ENCODE assay signal across 9 cellular contexts in genomic region chr16:66881014-66881417, GRCh38. TPM values are rescaled to one million over a fixed set of nuclear protein-coding genes. Genes with fewer than 3 reads are reported as not detected.
DNase-seq lines count a peak whose midpoint lies in the region; ATAC-seq, FAIRE-seq and TF ChIP-seq lines count a peak whose summit lies in the region.
"Had no signal": no experiment of that assay in that cellular context is flagged by ENCODE, and none has a peak within 500 bp of the region (broad histone marks: within the 10 kb centered on the region; RNA-seq: fewer than 3 reads in every experiment).

No MANE protein-coding gene starts in this region.

- no peak overlapping the region for H3K14ac ChIP-seq in H9 (ENCODE audit: insufficient read depth, low read length)

- H3K9ac ChIP-seq in H9 (ENCODE audit: extremely low read depth, insufficient read length, low read length), result peak overlapping the region; percentile 59

- no peak overlapping the region for H3K18ac ChIP-seq in H9 (ENCODE audit: insufficient read length, low read depth, low read length)

- no peak overlapping the region for H3T11ph ChIP-seq in H9 (ENCODE audit: low read length)

- H2BK15ac ChIP-seq in H9 (ENCODE audit: low read depth, low read length), result no peak overlapping the region

- no peak overlapping the region for H2BK20ac ChIP-seq in H9 (ENCODE audit: low read depth, low read length, poor library complexity, severe bottlenecking)

- H3K79me1 ChIP-seq in H9 (ENCODE audit: insufficient read depth, low read depth, low read length, poor library complexity, severe bottlenecking), result peaks cover 2% of the 10 kb centered on the region

- H4K20me1 ChIP-seq in H9 (ENCODE audit: control insufficient read depth, insufficient read depth, insufficient read length), result no peaks in the 10 kb centered on the region

- no peak overlapping the region for H3K27ac ChIP-seq in H9 (ENCODE audit: insufficient read length, low read depth, low read length)
- peak overlapping the region; percentile 33 for H3K27ac ChIP-seq in foreskin keratinocyte
- peak overlapping the region; percentile 53 to 57 for H3K27ac ChIP-seq in prostate gland
- H3K27ac ChIP-seq: epithelial cell of prostate had no signal

- no peak overlapping the region for H4K91ac ChIP-seq in H9 (ENCODE audit: insufficient read length, low read depth, low read length)

- no peak overlapping the region for H2AFZ ChIP-seq in H9 (ENCODE audit: low read length)

- peaks cover 5% of the 10 kb centered on the region; the same call in 1 of the 2 replicates for H3K79me2 ChIP-seq in H9 (ENCODE audit: insufficient read depth, low read length)

- no peak overlapping the region for H4K8ac ChIP-seq in H9 (replicated peaks; ENCODE audit: insufficient read length, low read depth, low read length)

- no peaks in the 10 kb centered on the region; the same call in 1 of the 2 replicates for H3K4me1 ChIP-seq in H9 (ENCODE audit: insufficient read depth, low read length)
- no peaks in the 10 kb centered on the region for H3K4me1 ChIP-seq in foreskin keratinocyte
- H3K4me1 ChIP-seq in prostate gland (replicated peaks), result no peaks in the 10 kb centered on the region

- WGBS in H9 (ENCODE audit: extremely low coverage, insufficient read length, low lambda C conversion rate), result no CpG with 5 or more reads among the region's 23 CpGs
- 2% methylated on average over 23 of the region's 23 CpGs for WGBS in prostate gland

- H4K5ac ChIP-seq in H9 (ENCODE audit: insufficient read length, low read depth, low read length), result no peak overlapping the region

- peak; percentile 15 for ATAC-seq in foreskin keratinocyte

- H3K9me3 Mint-ChIP-seq in H9, result no peaks in the 10 kb centered on the region; a peak in 1 of 5 replicates
- peaks cover 4% of the 10 kb centered on the region for H3K9me3 Mint-ChIP-seq in T-helper 2 cell treated with Interferon-gamma antibody and Interleukin-4, amounts not matched to agents 5 μg/mL and 100 μg/mL, for 36 hours

- peaks cover 0 to 5% of the 10 kb centered on the region in 2 donors for H3K36me3 ChIP-seq in prostate gland

- peak overlapping the region; percentile 70 for H3K4me2 ChIP-seq in H9 (ENCODE audit: insufficient read depth, insufficient read length, low read length)

- H3K4me1 Mint-ChIP-seq in H9, result peaks cover 10 to 13% of the 10 kb centered on the region in 2 experiments
- peaks cover 45% of the 10 kb centered on the region for H3K4me1 Mint-ChIP-seq in T-helper 2 cell treated with Interferon-gamma antibody and Interleukin-4, amounts not matched to agents 5 μg/mL and 100 μg/mL, for 36 hours (ENCODE audit: low read depth)

- peaks cover 6% of the 10 kb centered on the region for H3K23me2 ChIP-seq in H9 (ENCODE audit: insufficient read length, low read depth, low read length, poor library complexity, severe bottlenecking)

- peak overlapping the region; percentile 94 to 96 for H3K4me3 Mint-ChIP-seq in H9
- peak overlapping the region; percentile 79 for H3K4me3 Mint-ChIP-seq in T-helper 2 cell treated with Interferon-gamma antibody and Interleukin-4, amounts not matched to agents 5 μg/mL and 100 μg/mL, for 36 hours

- H3K36me3 Mint-ChIP-seq in H9 (ENCODE audit: insufficient read depth in 1 of 3, low read depth in 3 of 3), result peaks cover 12 to 20% (median 19%) of the 10 kb centered on the region in 3 experiments; a peak in 6 of 7 replicates
- H3K36me3 Mint-ChIP-seq in T-helper 2 cell treated with Interferon-gamma antibody and Interleukin-4, amounts not matched to agents 5 μg/mL and 100 μg/mL, for 36 hours (ENCODE audit: low read depth), result peaks cover 15% of the 10 kb centered on the region

- no peak for FAIRE-seq in HTR-8/SVneo (lab: Jason Lieb, UNC)

- H2BK12ac ChIP-seq in H9 (ENCODE audit: insufficient read length, low read depth, low read length), result no peak overlapping the region

- H3K27me3 ChIP-seq in H9 (ENCODE audit: insufficient read depth, low read length), result no peaks in the 10 kb centered on the region; the same call in 1 of the 2 replicates
- no peaks in the 10 kb centered on the region for H3K27me3 ChIP-seq in foreskin keratinocyte
- no peaks in the 10 kb centered on the region for H3K27me3 ChIP-seq in prostate gland (replicated peaks; ENCODE audit: insufficient read depth)

- H3K4me3 ChIP-seq in prostate gland, result peak overlapping the region; percentile 79 to 80

- no peak overlapping the region for H3K27ac Mint-ChIP-seq in H9
- peak overlapping the region; percentile 36 for H3K27ac Mint-ChIP-seq in T-helper 2 cell treated with Interferon-gamma antibody and Interleukin-4, amounts not matched to agents 5 μg/mL and 100 μg/mL, for 36 hours

- H3K23ac ChIP-seq in H9 (ENCODE audit: insufficient read length, low read depth, low read length), result no peak overlapping the region

- H2BK120ac ChIP-seq in H9 (ENCODE audit: low read depth, low read length, poor library complexity, severe bottlenecking), result no peak overlapping the region

- in situ Hi-C loops in ACHN (cut with HindIII; ENCODE audit: low pct_ligation_motif_present, low pct_unique_long_range_greater_than_20kb, low sequenced_read_pairs), result no loop called here

- no peak for TF ChIP-seq POLR2A in prostate gland (IDR thresholded peaks at IDR 0.05)

- no peak overlapping the region for H2AK5ac ChIP-seq in H9 (ENCODE audit: insufficient read length, low read length)

- no peak overlapping the region for H2BK5ac ChIP-seq in H9 (ENCODE audit: insufficient read length, low read length)

- no peak for TF ChIP-seq CTCF in H9 (conservative IDR thresholded peaks at IDR 0.05)
- TF ChIP-seq CTCF in foreskin keratinocyte (conservative IDR thresholded peaks at IDR 0.05), result no peak
- TF ChIP-seq CTCF in prostate gland (IDR thresholded peaks at IDR 0.05), result no peak

- DNase-seq in ACHN (peak; percentile 38), H9 (no peak), foreskin keratinocyte (no peak), prostate gland (ENCODE audit: low spot score) (no peak), DMS114 treated with DMSO at 0.1 percent for 48 hours (lab: John Stamatoyannopoulos, UW; ENCODE audit: unreplicated experiment) (no peak), HTR-8/SVneo (ENCODE audit: insufficient read length, low spot score) (no peak), Ammon's horn (ENCODE audit: low spot score) (no peak)
- peak; percentile 25 for DNase-seq in T-helper 2 cell treated with Interferon-gamma antibody and Interleukin-4, amounts not matched to agents 5 μg/mL and 100 μg/mL, for 36 hours (ENCODE audit: low spot score)

- H3K9me3 ChIP-seq in H9 (ENCODE audit: control insufficient read depth, low read depth, low read length) (no peaks in the 10 kb centered on the region), prostate gland (no peaks in the 10 kb centered on the region)

- no peak overlapping the region for H3K4ac ChIP-seq in H9 (ENCODE audit: low read depth, low read length)

- no peak overlapping the region for H3K56ac ChIP-seq in H9 (ENCODE audit: insufficient read length, low read depth, low read length)

- intact Hi-C loops in prostate gland (cut with DNase I), result no loop called here

- H3K27me3 Mint-ChIP-seq in H9 (ENCODE audit: low read depth), result peaks cover 12% of the 10 kb centered on the region
- no peaks in the 10 kb centered on the region for H3K27me3 Mint-ChIP-seq in T-helper 2 cell treated with Interferon-gamma antibody and Interleukin-4, amounts not matched to agents 5 μg/mL and 100 μg/mL, for 36 hours (ENCODE audit: low read depth)

RNA-seq across cellular contexts. Expression of gene PDP2, which starts 0.7 kb away (rescaled TPM):
- total RNA-seq in H9 (2021), result 22.0 and 23.1 TPM in 2 replicates
- 14.4 and 19.6 TPM in 2 replicates for total RNA-seq in foreskin keratinocyte
- polyA plus RNA-seq in foreskin keratinocyte, result 2.8 and 4.4 TPM in 2 replicates
- total RNA-seq in prostate gland, result 10 to 100 TPM in 1 of 2 donors, 1 to 10 TPM in 1; 9.2 to 21.9 TPM

RNA-seq across cellular contexts. Expression of gene CA7, which starts 36.8 kb away (rescaled TPM):
- 0.55 and 0.81 TPM in 2 replicates for total RNA-seq in H9 (2021)
- not detected in 2 replicates for total RNA-seq in foreskin keratinocyte
- not detected in 2 replicates for polyA plus RNA-seq in foreskin keratinocyte
- total RNA-seq in prostate gland, result 1 to 10 TPM in 1 of 2 donors, not detected in 1; 1.9 TPM

RNA-seq across cellular contexts. Expression of gene CDH16, which starts 37.7 kb away (rescaled TPM):
- total RNA-seq in H9 (2021) (not detected in 2 replicates), foreskin keratinocyte (0.07 TPM in 1 of 2 replicates, not detected in the other), prostate gland (not detected)
- polyA plus RNA-seq in foreskin keratinocyte, result 0.02 TPM in 1 of 2 replicates, not detected in the other

RNA-seq across cellular contexts. Expression of gene RRAD, which starts 44.3 kb away (rescaled TPM):
- total RNA-seq in H9 (2021), result 0.44 and 0.72 TPM in 2 replicates
- total RNA-seq in foreskin keratinocyte, result 1.5 and 2.2 TPM in 2 replicates
- 1.7 and 3.1 TPM in 2 replicates for polyA plus RNA-seq in foreskin keratinocyte
- 10 to 100 TPM; 17.0 to 37.0 TPM for total RNA-seq in prostate gland

RNA-seq across cellular contexts. Expression of gene NAE1, which starts 50.2 kb away (rescaled TPM):
- total RNA-seq in H9 (2021) (131 and 144 TPM in 2 replicates), foreskin keratinocyte (102 and 104 TPM in 2 replicates), prostate gland (10 to 100 TPM; 39.6 to 58.2 TPM)
- 77.9 and 83.0 TPM in 2 replicates for polyA plus RNA-seq in foreskin keratinocyte

Comparison
In these comparisons a context has a peak if more than half of its experiments do, and no peak if none do; other contexts are left out.
1. DNase-seq: peak in ACHN (single experiment) and T-helper 2 cell treated with Interferon-gamma antibody and Interleukin-4, amounts not matched to agents 5 μg/mL and 100 μg/mL, for 36 hours (single experiment); none in H9 (single experiment), foreskin keratinocyte (0 of 2), prostate gland (single experiment), DMS114 treated with DMSO at 0.1 percent for 48 hours (single experiment), HTR-8/SVneo (single experiment) and Ammon's horn (single experiment).